Comparison of ENCODE assay signal across 8 cellular contexts in the genomic region with DNA sequence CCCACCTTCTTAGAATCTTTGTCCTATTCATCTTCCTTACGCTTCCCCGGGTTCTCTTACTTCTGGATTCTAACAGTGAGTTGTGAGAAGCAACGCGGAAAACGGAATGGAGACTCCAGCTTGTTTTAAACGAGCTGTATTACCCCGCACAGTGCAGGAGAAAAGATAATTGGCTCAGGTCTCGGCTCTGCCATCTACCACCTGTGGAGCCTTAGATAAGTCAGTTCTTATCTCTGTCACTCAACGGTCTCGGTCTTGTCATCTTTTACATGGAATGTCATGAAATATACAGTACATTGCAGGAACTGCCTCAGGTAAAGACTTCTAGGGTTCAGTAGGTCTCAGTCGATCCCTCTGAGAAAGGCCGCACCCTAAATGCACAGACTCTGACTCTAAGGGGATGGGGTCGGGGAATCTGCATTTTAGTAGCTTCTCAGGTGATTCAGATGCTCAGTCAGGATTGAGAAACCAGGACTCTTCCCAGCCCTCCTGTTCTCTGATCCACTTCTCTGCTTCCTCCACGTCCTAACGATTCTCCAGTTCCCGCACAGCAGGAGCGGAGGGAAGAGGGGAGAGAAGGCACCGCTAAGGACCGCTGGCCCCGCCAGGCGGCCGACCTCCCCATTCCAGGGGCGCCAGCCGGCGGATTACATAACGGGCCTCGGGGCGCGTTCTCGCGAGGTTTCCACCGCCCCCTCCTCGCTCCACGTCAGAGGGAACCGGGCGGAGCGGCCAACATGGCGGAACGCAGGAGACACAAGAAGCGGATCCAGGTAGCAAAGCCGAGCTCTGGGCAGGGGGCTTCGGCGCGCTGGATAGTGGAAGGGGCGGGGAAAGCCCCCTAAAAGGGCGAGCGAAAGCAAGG. TPM values are rescaled to one million over a fixed set of nuclear protein-coding genes. Genes with fewer than 3 reads are reported as not detected.
DNase-seq lines count a peak whose midpoint lies in the region; ATAC-seq and TF ChIP-seq lines count a peak whose summit lies in the region.

A gene with protein sequence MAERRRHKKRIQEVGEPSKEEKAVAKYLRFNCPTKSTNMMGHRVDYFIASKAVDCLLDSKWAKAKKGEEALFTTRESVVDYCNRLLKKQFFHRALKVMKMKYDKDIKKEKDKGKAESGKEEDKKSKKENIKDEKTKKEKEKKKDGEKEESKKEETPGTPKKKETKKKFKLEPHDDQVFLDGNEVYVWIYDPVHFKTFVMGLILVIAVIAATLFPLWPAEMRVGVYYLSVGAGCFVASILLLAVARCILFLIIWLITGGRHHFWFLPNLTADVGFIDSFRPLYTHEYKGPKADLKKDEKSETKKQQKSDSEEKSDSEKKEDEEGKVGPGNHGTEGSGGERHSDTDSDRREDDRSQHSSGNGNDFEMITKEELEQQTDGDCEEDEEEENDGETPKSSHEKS (plus strand): TSS at position 722 of the 865 bp plus-strand sequence. CDS start 16 bp downstream, at position 738.

- peak within 1 kb of the TSS; percentile 95 for H3K4me2 ChIP-seq in GM23338

- H3K27me3 Mint-ChIP-seq in GM23338 (ENCODE audit: insufficient read depth, low read depth, poor library complexity) (no peaks in the 10 kb centered on the region), natural killer cell (ENCODE audit: low read depth in 2 of 2) (peaks cover 15 to 17% of the 10 kb centered on the region in 2 donors)

- peak; percentile 91 for DNase-seq in EH (ENCODE audit: low read depth)
- DNase-seq in GM23338 (ENCODE audit: low spot score), result peak; percentile 97
- DNase-seq in LHCN-M2 (ENCODE audit: low read depth), result peak; percentile 85
- DNase-seq in RPMI7951 (ENCODE audit: low read depth), result peak; percentile 90
- DNase-seq in activated T-helper 1 cell treated with anti-CD3 and anti-CD28 coated beads, Interleukin-2, amount 50 U/mL, for 16 hours (ENCODE audit: low read depth in 1 of 2, low spot score in 1 of 2), result peak; percentile 89 to 94
- DNase-seq in fibroblast of mammary gland (ENCODE audit: low read depth), result peak; percentile 85
- DNase-seq in natural killer cell, result peak; percentile 93
- DNase-seq in stimulated activated naive CD4-positive, alpha-beta T cell treated with Interleukin-2 at 50 U/mL for 16 hours (lab: John Stamatoyannopoulos, UW), result peak; percentile 87

- H3K27me3 ChIP-seq in GM23338 (ENCODE audit: insufficient read depth), result no peaks in the 10 kb centered on the region

- peak within 1 kb of the TSS; percentile 86 for H2AFZ ChIP-seq in GM23338

- H3K27ac Mint-ChIP-seq in GM23338 (peak within 1 kb of the TSS; percentile 97), natural killer cell (peak within 1 kb of the TSS; percentile 95 to 98)

- H3F3A ChIP-seq in GM23338 (replicated peaks; ENCODE audit: low read depth), result no peaks in the 10 kb centered on the region

- H3K9me2 ChIP-seq in GM23338 (ENCODE audit: insufficient read depth), result no peaks in the 10 kb centered on the region

- H3K4me3 Mint-ChIP-seq in GM23338, result peak within 1 kb of the TSS; percentile 86
- H3K4me3 Mint-ChIP-seq in natural killer cell, result peak within 1 kb of the TSS; percentile 98

- no peaks in the 10 kb centered on the region; the same call in 2 of the 3 replicates for H3K36me3 Mint-ChIP-seq in GM23338 (ENCODE audit: low read depth)
- no peaks in the 10 kb centered on the region for H3K36me3 Mint-ChIP-seq in natural killer cell

- H3K27ac ChIP-seq in GM23338 (ENCODE audit: low read depth), result peak within 1 kb of the TSS; percentile 62; the same call in 1 of the 2 replicates

- H3K4me3 ChIP-seq in GM23338 (peak within 1 kb of the TSS; percentile 91), fibroblast of mammary gland (ENCODE audit: control insufficient read depth, low read depth, low read length) (peak within 1 kb of the TSS; percentile 92)

- H3K9me3 Mint-ChIP-seq in GM23338, result no peaks in the 10 kb centered on the region
- no peaks in the 10 kb centered on the region for H3K9me3 Mint-ChIP-seq in natural killer cell

- H3K36me3 ChIP-seq in GM23338 (ENCODE audit: insufficient read depth), result no peaks in the 10 kb centered on the region

- intact Hi-C loops in natural killer cell (cut with micrococcal nuclease), result loop anchor here (1.0 kb wide), 1 partner anchor 201 kb away; a partner anchor contains a TSS

- TF ChIP-seq CTCF in GM23338 (conservative IDR thresholded peaks at IDR 0.05; ENCODE audit: low read depth in 2 of 2) (peak; percentile 40 to 59), fibroblast of mammary gland (conservative IDR thresholded peaks at IDR 0.05; ENCODE audit: control insufficient read depth, insufficient read depth, low read depth, low read length) (peak; percentile 28), natural killer cell (IDR thresholded peaks at IDR 0.05) (no peak)

- peaks cover 24% of the 10 kb centered on the region for H3K4me1 ChIP-seq in GM23338 (ENCODE audit: insufficient read depth)

- peaks cover 44% of the 10 kb centered on the region for H3K79me2 ChIP-seq in GM23338 (replicated peaks; ENCODE audit: insufficient read depth)

- H4K20me1 ChIP-seq in GM23338 (replicated peaks; ENCODE audit: insufficient read depth), result peaks cover 29% of the 10 kb centered on the region

- H3K4me1 Mint-ChIP-seq in GM23338 (peaks cover 27% of the 10 kb centered on the region), natural killer cell (peaks cover 30 to 40% of the 10 kb centered on the region in 2 donors)

- peak; percentile 92 for ATAC-seq in GM23338
- ATAC-seq in natural killer cell, result peak; percentile 90 to 94 (median 93)

TF ChIP-seq in GM23338, 12 proteins besides CTCF, POLR2A, EP300 and RAD21 (continues in another document):
- TF ChIP-seq JUNB (IDR thresholded peaks at IDR 0.05; ENCODE audit: unreplicated experiment), result no peak
- TF ChIP-seq CREB1 (CRISPR knock-in tag; IDR thresholded peaks at IDR 0.05; ENCODE audit: low read depth), result peak; percentile 91
- TF ChIP-seq, protein P1, sequence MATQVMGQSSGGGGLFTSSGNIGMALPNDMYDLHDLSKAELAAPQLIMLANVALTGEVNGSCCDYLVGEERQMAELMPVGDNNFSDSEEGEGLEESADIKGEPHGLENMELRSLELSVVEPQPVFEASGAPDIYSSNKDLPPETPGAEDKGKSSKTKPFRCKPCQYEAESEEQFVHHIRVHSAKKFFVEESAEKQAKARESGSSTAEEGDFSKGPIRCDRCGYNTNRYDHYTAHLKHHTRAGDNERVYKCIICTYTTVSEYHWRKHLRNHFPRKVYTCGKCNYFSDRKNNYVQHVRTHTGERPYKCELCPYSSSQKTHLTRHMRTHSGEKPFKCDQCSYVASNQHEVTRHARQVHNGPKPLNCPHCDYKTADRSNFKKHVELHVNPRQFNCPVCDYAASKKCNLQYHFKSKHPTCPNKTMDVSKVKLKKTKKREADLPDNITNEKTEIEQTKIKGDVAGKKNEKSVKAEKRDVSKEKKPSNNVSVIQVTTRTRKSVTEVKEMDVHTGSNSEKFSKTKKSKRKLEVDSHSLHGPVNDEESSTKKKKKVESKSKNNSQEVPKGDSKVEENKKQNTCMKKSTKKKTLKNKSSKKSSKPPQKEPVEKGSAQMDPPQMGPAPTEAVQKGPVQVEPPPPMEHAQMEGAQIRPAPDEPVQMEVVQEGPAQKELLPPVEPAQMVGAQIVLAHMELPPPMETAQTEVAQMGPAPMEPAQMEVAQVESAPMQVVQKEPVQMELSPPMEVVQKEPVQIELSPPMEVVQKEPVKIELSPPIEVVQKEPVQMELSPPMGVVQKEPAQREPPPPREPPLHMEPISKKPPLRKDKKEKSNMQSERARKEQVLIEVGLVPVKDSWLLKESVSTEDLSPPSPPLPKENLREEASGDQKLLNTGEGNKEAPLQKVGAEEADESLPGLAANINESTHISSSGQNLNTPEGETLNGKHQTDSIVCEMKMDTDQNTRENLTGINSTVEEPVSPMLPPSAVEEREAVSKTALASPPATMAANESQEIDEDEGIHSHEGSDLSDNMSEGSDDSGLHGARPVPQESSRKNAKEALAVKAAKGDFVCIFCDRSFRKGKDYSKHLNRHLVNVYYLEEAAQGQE (IDR thresholded peaks at IDR 0.05; ENCODE audit: unreplicated experiment), result no peak

RNA-seq across cellular contexts. Expression of the gene that starts here (rescaled TPM):
- 19.9 and 23.6 TPM in 2 replicates for total RNA-seq in GM23338 (2014; rRNA removed; shearing (Covaris generic))
- 279 and 306 TPM in 2 replicates for polyA plus RNA-seq in GM23338 (2016; fragmentation: Nextera tagmentation; extraction: Ambion mirVana)
- 32.1 and 35.8 TPM in 2 replicates for total RNA-seq in LHCN-M2 (2014; rRNA removed)
- 44.8 TPM for polyA plus RNA-seq in LHCN-M2 (2012)
- 21.3 and 25.8 TPM in 2 replicates for total RNA-seq in RPMI7951 (2014; rRNA removed; shearing (Covaris generic))
- total RNA-seq in natural killer cell, result 10 to 100 TPM; 83.3 to 88.5 (median 86.6) TPM

Comparison
In these comparisons a context has a peak if more than half of its experiments do, and no peak if none do; other contexts are left out.
1. Peak in every context shown above with its lines: DNase-seq, ATAC-seq, H3K4me3 ChIP-seq and H3K27ac ChIP-seq.